In the genomic region with DNA sequence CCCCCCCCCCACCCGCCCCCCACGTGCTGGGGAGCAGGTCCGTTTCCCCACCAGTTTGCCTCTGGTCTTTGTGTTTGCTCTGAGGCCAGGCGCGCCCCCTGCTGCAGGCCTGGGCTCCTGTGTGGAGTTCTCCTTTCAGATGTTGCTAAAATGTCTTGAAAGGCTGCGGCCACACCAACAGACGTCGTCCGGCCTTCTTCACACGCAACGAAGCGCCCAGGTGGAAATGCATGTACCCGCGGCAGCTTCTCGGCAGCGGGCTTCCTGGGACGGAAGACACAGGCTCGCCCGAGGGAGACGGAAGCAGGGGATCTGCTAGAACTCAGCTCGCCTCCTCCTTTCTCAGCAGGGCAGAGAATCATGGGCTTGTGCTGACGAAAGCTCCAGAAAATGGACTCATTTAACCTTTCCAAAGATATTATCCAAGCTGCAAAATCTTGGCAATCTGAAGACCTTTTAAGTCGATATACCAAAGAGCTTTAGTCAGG, we compare ENCODE assay signal across 9 cellular contexts.
DNase-seq lines count a peak whose midpoint lies in the region; ATAC-seq and TF ChIP-seq lines count a peak whose summit lies in the region.
"Had no signal": no experiment of that assay in that cellular context is flagged by ENCODE, and none has a peak within 500 bp of the region (broad histone marks: within the 10 kb centered on the region; RNA-seq: fewer than 3 reads in every experiment).

No MANE protein-coding gene starts in this region.

- H3K27ac ChIP-seq in cardiac muscle cell = peak overlapping the region; percentile 90
- H3K27ac ChIP-seq: C4-2B had no signal

- no peaks in the 10 kb centered on the region for H3K9me3 Mint-ChIP-seq in activated naive CD8-positive, alpha-beta T cell treated with anti-CD3 and anti-CD28 coated beads, Interleukin-2, amount 50 U/mL, for 24 hours

- H3K4me1 Mint-ChIP-seq in activated naive CD8-positive, alpha-beta T cell treated with anti-CD3 and anti-CD28 coated beads, Interleukin-2, amount 50 U/mL, for 24 hours = peaks cover 8% of the 10 kb centered on the region

- no peaks in the 10 kb centered on the region for H3K36me3 Mint-ChIP-seq in activated naive CD8-positive, alpha-beta T cell treated with anti-CD3 and anti-CD28 coated beads, Interleukin-2, amount 50 U/mL, for 24 hours (ENCODE audit: low read depth)

- H3K4me3 Mint-ChIP-seq in activated naive CD8-positive, alpha-beta T cell treated with anti-CD3 and anti-CD28 coated beads, Interleukin-2, amount 50 U/mL, for 24 hours = no peak overlapping the region

- peak; percentile 71 for TF ChIP-seq CTCF in cardiac muscle cell (IDR thresholded peaks at IDR 0.05; ENCODE audit: low read depth, low read length)

- no peak overlapping the region for H3K27ac Mint-ChIP-seq in activated naive CD8-positive, alpha-beta T cell treated with anti-CD3 and anti-CD28 coated beads, Interleukin-2, amount 50 U/mL, for 24 hours

- peaks cover 39% of the 10 kb centered on the region for H3K27me3 Mint-ChIP-seq in activated naive CD8-positive, alpha-beta T cell treated with anti-CD3 and anti-CD28 coated beads, Interleukin-2, amount 50 U/mL, for 24 hours

- H3K36me3 ChIP-seq in cardiac muscle cell = no peaks in the 10 kb centered on the region

- H3K4me1 ChIP-seq in cardiac muscle cell (ENCODE audit: low read depth) = peaks cover 30% of the 10 kb centered on the region

- peak; percentile 96 for ATAC-seq in HG02981 (IDR thresholded peaks at IDR 0.05; ENCODE audit: unreplicated experiment)
- ATAC-seq in activated naive CD8-positive, alpha-beta T cell treated with anti-CD3 and anti-CD28 coated beads, Interleukin-2, amount 50 U/mL, for 24 hours = peak; percentile 68

- DNase-seq in NCI-H748 (lab: John Stamatoyannopoulos, UW; ENCODE audit: unreplicated experiment) = peak; percentile 64
- no peak for DNase-seq in NCI-H748 treated with DMSO at 0.1 percent for 48 hours (lab: John Stamatoyannopoulos, UW)
- DNase-seq in NCI-H524 treated with DMSO at 0.1 percent for 48 hours (lab: John Stamatoyannopoulos, UW) = peak; percentile 48
- DNase-seq in activated naive CD8-positive, alpha-beta T cell treated with anti-CD3 and anti-CD28 coated beads, Interleukin-2, amount 50 U/mL, for 24 hours = peak; percentile 42
- DNase-seq in cardiac muscle cell (ENCODE audit: low read depth in 1 of 2, low spot score in 1 of 2) = peak; percentile 76 to 86
- DNase-seq in occipital lobe (lab: John Stamatoyannopoulos, UW) = peak; percentile 38
- DNase-seq in cerebellar nuclear complex (lab: John Stamatoyannopoulos, UW) = no peak

- peak overlapping the region; percentile 13 for H3K4me3 ChIP-seq in cardiac muscle cell

- no peaks in the 10 kb centered on the region for H3K27me3 ChIP-seq in cardiac muscle cell

- no peaks in the 10 kb centered on the region for H3K9me3 ChIP-seq in cardiac muscle cell (ENCODE audit: low read depth)

Comparison
In these comparisons a context has a peak if more than half of its experiments do, and no peak if none do; other contexts are left out.
1. DNase-seq: peak in NCI-H748 (single experiment), NCI-H524 treated with DMSO at 0.1 percent for 48 hours (single experiment), activated naive CD8-positive, alpha-beta T cell treated with anti-CD3 and anti-CD28 coated beads, Interleukin-2, amount 50 U/mL, for 24 hours (single experiment), cardiac muscle cell (2 of 2) and occipital lobe (single experiment); none in NCI-H748 treated with DMSO at 0.1 percent for 48 hours (single experiment) and cerebellar nuclear complex (0 of 2).